ENCODE assay signal across 23 cellular contexts in the genomic region with DNA sequence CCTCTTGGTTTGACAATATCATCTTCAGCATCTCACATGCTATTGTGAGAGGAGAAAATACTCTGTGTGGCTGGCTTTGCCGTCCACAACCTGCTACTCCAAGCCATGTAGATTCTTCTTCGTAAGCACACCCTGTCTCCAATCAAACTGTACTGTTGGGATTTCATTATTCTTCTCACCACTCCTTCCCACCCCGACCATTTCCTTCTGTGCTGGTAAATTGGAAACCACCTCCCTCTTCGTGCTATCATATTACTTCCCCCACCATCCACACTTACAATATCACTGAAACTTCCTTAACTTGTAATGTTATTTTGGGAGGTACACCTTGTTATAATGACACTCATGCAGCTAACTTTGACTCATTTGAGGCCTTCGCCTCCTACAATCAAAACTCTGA. TPM values are rescaled to one million over a fixed set of nuclear protein-coding genes. Genes with fewer than 3 reads are reported as not detected.
"Had no signal": no experiment of that assay in that cellular context is flagged by ENCODE, and none has a peak within 500 bp of the region (broad histone marks: within the 10 kb centered on the region; RNA-seq: fewer than 3 reads in every experiment).

No MANE protein-coding gene starts in this region.

- DNase-seq: IMR-90, MM.1S, NCI-H1048, NCI-H1105 treated with DMSO at 0.1 percent for 48 hours, NCI-H1436, NCI-H187, NCI-H2029, NCI-H2081 treated with DMSO at 0.1 percent for 48 hours, NCI-H2171, NCI-H226, NCI-H446, NCI-H510A, NCI-H524 treated with DMSO at 0.1 percent for 48 hours, NCI-H69, NCI-H774, Right ventricle myocardium superior, RPMI8226, SIG-M5 had no signal

- H3K4me1 ChIP-seq: SJSA1 had no signal

- H3K9ac ChIP-seq: KMS-11 had no signal

- H3K27me3 ChIP-seq: SJSA1 had no signal

- H3K4me3 ChIP-seq: SJSA1, SK-N-MC had no signal

- H3K36me3 ChIP-seq: SJSA1 had no signal

- H3K27ac ChIP-seq: KMS-11, SJSA1, SK-N-MC had no signal

- H3K9me3 ChIP-seq: SJSA1 had no signal

RNA-seq across cellular contexts. Expression of a gene that starts 3.2 kb away (rescaled TPM):
- total RNA-seq: IMR-90, M059J, Right ventricle myocardium superior had no signal
- polyA plus RNA-seq: IMR-90 had no signal

RNA-seq across cellular contexts. Expression of a gene that starts 30.6 kb away (rescaled TPM):
- total RNA-seq: IMR-90, M059J, Right ventricle myocardium superior had no signal
- polyA plus RNA-seq: IMR-90 had no signal

RNA-seq across cellular contexts. Expression of a gene that starts 40.7 kb away (rescaled TPM):
- total RNA-seq: HT-29, IMR-90, M059J, Right ventricle myocardium superior, SJSA1 had no signal
- polyA plus RNA-seq: IMR-90 had no signal

RNA-seq across cellular contexts. Expression of a gene that starts 45.4 kb away (rescaled TPM):
- total RNA-seq: HT-29, M059J, SJSA1 had no signal
- polyA plus RNA-seq: IMR-90 had no signal
